Comparison of ENCODE assay signal across 1 cellular context in genomic region chr9:32385885-32386283, GRCh38.
TF ChIP-seq lines count a peak whose summit lies in the region.

No MANE protein-coding gene starts in this region.

TF ChIP-seq in HCT116, 20 proteins besides CTCF, POLR2A, EP300 and RAD21 (continued from another document):
- TF ChIP-seq ZBTB33 (IDR thresholded peaks at IDR 0.05; ENCODE audit: extremely low read depth, insufficient replicate concordance, low read length), result no peak
- no peak for TF ChIP-seq EZH2phosphoT487 (IDR thresholded peaks at IDR 0.05; ENCODE audit: borderline replicate concordance)
- TF ChIP-seq ELF1 (IDR thresholded peaks at IDR 0.05; ENCODE audit: borderline replicate concordance, low read depth), result no peak
TF ChIP-seq in HCT116: peak in this region for 0.
